Comparison of ENCODE assay signal across 7 cellular contexts in genomic region chr2:218260742-218261423, GRCh38. TPM values are rescaled to one million over a fixed set of nuclear protein-coding genes. Genes with fewer than 3 reads are reported as not detected.
DNase-seq lines count a peak whose midpoint lies in the region; ATAC-seq and TF ChIP-seq lines count a peak whose summit lies in the region.

Gene GPBAR1, plus strand, starts transcription at chr2:218261015. Its CDS starts 1,710 bp downstream, at chr2:218262725.

- H3K4me1 ChIP-seq in HUES48 (ENCODE audit: control insufficient read depth, insufficient read depth, low read length) (peaks cover 19% of the 10 kb centered on the region), spleen (peaks cover 21 to 93% (median 70%) of the 10 kb centered on the region in 6 donors)

- H3K9me3 ChIP-seq in HUES48 (ENCODE audit: control insufficient read depth, insufficient read depth, low read length), result no peaks in the 10 kb centered on the region
- H3K9me3 ChIP-seq in spleen, result no peaks in the 10 kb centered on the region

- H3K4me1 Mint-ChIP-seq in activated B cell treated with CpG ODN at 0.5 μM for 24 hours, result peaks cover 70% of the 10 kb centered on the region

- POLR2A ChIA-PET in activated B cell treated with CpG ODN at 0.5 μM for 24 hours (lab: Charles Lee), result interaction anchor here (0.6 to 8.4 kb wide), 4 partner anchors 9 to 43 kb away, joined by 4 to 94 read pairs (median 11); partner anchors contain the start of genes AAMP, ARPC2 and PNKD

- TF ChIP-seq CTCF in activated B cell treated with CpG ODN at 0.5 μM for 24 hours (IDR thresholded peaks at IDR 0.05) (no peak), spleen (IDR thresholded peaks at IDR 0.05 in 8 of 11, conservative IDR thresholded peaks at IDR 0.05 in 3 of 11) (no peak)

- CTCF ChIA-PET in activated B cell treated with CpG ODN at 0.5 μM for 24 hours (lab: Charles Lee), result no interaction called here

- H3K36me3 Mint-ChIP-seq in activated B cell treated with CpG ODN at 0.5 μM for 24 hours (ENCODE audit: low read depth), result peaks cover 34% of the 10 kb centered on the region

- in situ Hi-C loops in G401 (cut with HindIII; ENCODE audit: low sequenced_read_pairs), result no loop called here

- peaks cover 30% of the 10 kb centered on the region for H3K36me3 ChIP-seq in HUES48 (ENCODE audit: control insufficient read depth, insufficient read depth, low read length)
- H3K36me3 ChIP-seq in spleen, result peaks cover 0 to 52% (median 41%) of the 10 kb centered on the region in 6 donors

- TF ChIP-seq POLR2A in spleen (IDR thresholded peaks at IDR 0.05), result no peak

- H3K4me3 ChIP-seq in HUES48 (ENCODE audit: low read depth, low read length) (no peak within 1 kb of the TSS), spleen (peak within 1 kb of the TSS in 2 of 8 donors; percentile 20 to 26)

- no peak within 1 kb of the TSS for H3K9ac ChIP-seq in HUES48 (ENCODE audit: low read depth, low read length)

- H3K4me3 Mint-ChIP-seq in activated B cell treated with CpG ODN at 0.5 μM for 24 hours, result peak within 1 kb of the TSS; percentile 24

- H3K27me3 ChIP-seq in HUES48 (ENCODE audit: control insufficient read depth, insufficient read depth, low read length), result no peaks in the 10 kb centered on the region
- no peaks in the 10 kb centered on the region for H3K27me3 ChIP-seq in spleen (replicated peaks in 1 of 7)

- 63 to 81% (median 79%) methylated on average over 7 to 10 of the region's 10 CpGs for WGBS in spleen, 5 donors

- peak within 1 kb of the TSS; percentile 63 for H3K27ac ChIP-seq in HUES48 (ENCODE audit: low read depth, low read length)
- H3K27ac ChIP-seq in spleen, result peak within 1 kb of the TSS in 6 of 8 donors; percentile 3 to 84 (median 78)

- H3K9me3 Mint-ChIP-seq in activated B cell treated with CpG ODN at 0.5 μM for 24 hours, result no peaks in the 10 kb centered on the region

- intact Hi-C loops in activated B cell treated with CpG ODN at 0.5 μM for 24 hours (cut with micrococcal nuclease), result no loop called here
- intact Hi-C loops in spleen (cut with DNase I; ENCODE audit: low total_unique reads), result no loop called here

- no peak for ATAC-seq in activated B cell treated with CpG ODN at 0.5 μM for 24 hours (ENCODE audit: low read depth)

- DNase-seq in activated B cell treated with CpG ODN at 0.5 μM for 24 hours, result no peak
- peak; percentile 69 for DNase-seq in kidney tubule cell (ENCODE audit: low spot score)
- no peak for DNase-seq in spleen
- DNase-seq in hepatic stellate cell (ENCODE audit: low spot score), result no peak
- DNase-seq in G401 (ENCODE audit: low spot score), result no peak
- DNase-seq in stimulated activated CD4-positive, alpha-beta T cell treated with anti-CD3 and anti-CD28 coated beads, Interleukin-4, amount 100 ng/mL, for 4 hours, result no peak

- peak within 1 kb of the TSS; percentile 79 for H3K27ac Mint-ChIP-seq in activated B cell treated with CpG ODN at 0.5 μM for 24 hours

- H3K27me3 Mint-ChIP-seq in activated B cell treated with CpG ODN at 0.5 μM for 24 hours, result no peaks in the 10 kb centered on the region

RNA-seq across cellular contexts. Expression of gene GPBAR1, which starts in this region (rescaled TPM):
- 0.67 and 0.81 TPM in 2 replicates for total RNA-seq in activated B cell treated with CpG ODN at 0.5 μM for 24 hours
- 10 to 100 TPM in 1 of 7 donors, 1 to 10 TPM in 6; 2.6 to 13.9 (median 7.3) TPM for total RNA-seq in spleen
- 1 to 10 TPM; 1.4 to 9.0 (median 2.9) TPM for polyA plus RNA-seq in spleen
- total RNA-seq in G401 (2014; rRNA removed; shearing (Covaris generic)), result not detected in 2 replicates
